4 cellular contexts compared by ENCODE assay signal in the genomic region with DNA sequence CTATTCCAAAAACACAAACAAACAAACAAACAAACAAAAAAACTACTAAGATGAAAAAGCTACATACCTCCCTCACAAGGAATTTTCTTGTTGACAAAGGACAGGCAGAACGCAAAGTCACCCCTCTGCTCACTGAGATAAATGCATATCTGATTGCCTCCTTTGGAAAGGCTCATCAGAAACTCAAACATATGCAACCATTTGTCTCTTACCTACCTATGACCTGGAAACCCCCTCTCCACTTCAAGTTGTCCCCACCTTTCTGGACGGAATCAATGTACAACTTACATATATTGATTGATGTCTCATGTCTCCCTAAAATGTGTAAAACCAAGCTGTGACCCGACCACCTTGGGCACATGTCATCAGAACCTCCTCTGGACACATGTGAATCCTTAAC.
DNase-seq lines count a peak whose midpoint lies in the region; ATAC-seq, FAIRE-seq and TF ChIP-seq lines count a peak whose summit lies in the region.
"Not testable (repeated sequence)": the region's sequence is repeated elsewhere in the genome, so short reads cannot be mapped to it uniquely, and the experiment has no call there.

No MANE protein-coding gene starts in this region.

- intact Hi-C loops in K562 (cut with micrococcal nuclease), result not testable (repeated sequence)

- not testable (repeated sequence) for H3K4me3 ChIP-seq in CD8-positive, alpha-beta memory T cell (ENCODE audit: low read length); K562
- H3K4me3 ChIP-seq in endodermal cell (ENCODE audit: low read length), result peak overlapping the region; percentile 55

- BruUV-seq in K562 (replicated peaks; lab: Mats Ljungman, UMichigan), result not testable (repeated sequence)

- CTCF ChIA-PET in CD8-positive, alpha-beta memory T cell (lab: Charles Lee); K562 (lab: Yijun Ruan, JAX; ENCODE audit: low intra/inter-chr PET ratio): not testable (repeated sequence)

- H2AFZ ChIP-seq in K562 (ENCODE audit: low read depth, low read length), result peak overlapping the region; percentile 30

- H3K9ac ChIP-seq in K562 (ENCODE audit: insufficient read depth in 1 of 2, low read depth in 2 of 2, low read length in 2 of 2), result 0 out of 4 replicates have a peak overlapping the region, but pooled peaks of 1 of the 2 experiments have one; percentile 32
- not testable (repeated sequence) for H3K9ac ChIP-seq in endodermal cell (ENCODE audit: extremely low read depth, low read length, poor library complexity, severe bottlenecking)

- DNase-seq in CD8-positive, alpha-beta memory T cell; GM12892 (ENCODE audit: insufficient read length); endodermal cell: not testable (repeated sequence)
- DNase-seq in K562 (ENCODE audit: extremely low read depth in 1 of 4, low spot score in 3 of 4), result peak in 1 of 4 experiments; percentile 41

- not testable (repeated sequence) for H3K4me3 Mint-ChIP-seq in CD8-positive, alpha-beta memory T cell; endodermal cell

- 8% methylated on average over 3 of the region's 3 CpGs for WGBS in K562 (ENCODE audit: insufficient coverage, low coverage, missing lambda C conversion rate)
- 90% methylated on average over 2 to 3 of the region's 3 CpGs for WGBS in endodermal cell (ENCODE audit: insufficient coverage in 1 of 2, insufficient read length in 1 of 2), 2 experiments

- in situ Hi-C loops in K562 (cut with MboI), result not testable (repeated sequence)

- not testable (repeated sequence) for H3K36me3 ChIP-seq in CD8-positive, alpha-beta memory T cell (ENCODE audit: insufficient read depth, low read length); K562 (ENCODE audit: control insufficient read depth, insufficient read depth, low read length); endodermal cell (ENCODE audit: control insufficient read depth, insufficient read depth, low read length)

- peak overlapping the region; percentile 28 for H3K27ac ChIP-seq in CD8-positive, alpha-beta memory T cell (ENCODE audit: low read depth, low read length)
- H3K27ac ChIP-seq in K562 (ENCODE audit: extremely low read depth, low read depth, low read length), result peak overlapping the region; percentile 50
- not testable (repeated sequence) for H3K27ac ChIP-seq in endodermal cell (ENCODE audit: low read depth, low read length)

- not testable (repeated sequence) for H3K4me1 Mint-ChIP-seq in CD8-positive, alpha-beta memory T cell; endodermal cell

- TF ChIP-seq EP300 in K562 (IDR thresholded peaks at IDR 0.05; ENCODE audit: low read length), result peak; percentile 80; the same call in 1 of the 2 replicates

- H3K36me3 Mint-ChIP-seq in CD8-positive, alpha-beta memory T cell; endodermal cell (ENCODE audit: low read depth): not testable (repeated sequence)

- not testable (repeated sequence) for H3K79me2 ChIP-seq in K562 (ENCODE audit: control insufficient read depth, insufficient read depth, low read length)

- not testable (repeated sequence) for H4K20me1 ChIP-seq in K562 (replicated peaks; ENCODE audit: control insufficient read depth, insufficient read depth, low read length)

- H3K27me3 ChIP-seq in CD8-positive, alpha-beta memory T cell (ENCODE audit: insufficient read depth, low read length, poor library complexity, severe bottlenecking); K562 (ENCODE audit: control insufficient read depth in 2 of 2, insufficient read depth in 2 of 2, low read length in 2 of 2); endodermal cell (ENCODE audit: control insufficient read depth, insufficient read depth, low read length, poor library complexity, severe bottlenecking): not testable (repeated sequence)

- H3K27me3 Mint-ChIP-seq in CD8-positive, alpha-beta memory T cell; endodermal cell (ENCODE audit: insufficient read depth): not testable (repeated sequence)

- not testable (repeated sequence) for H3K9me1 ChIP-seq in K562 (ENCODE audit: control insufficient read depth, insufficient read depth, low read length)

- H3K4me2 ChIP-seq in K562 (ENCODE audit: insufficient read depth, low read length), result peak overlapping the region; percentile 17

- H3K9me3 ChIP-seq in CD8-positive, alpha-beta memory T cell (ENCODE audit: low read length); K562 (replicated peaks; ENCODE audit: control insufficient read depth, insufficient read depth, low read depth, low read length): not testable (repeated sequence)
- H3K9me3 ChIP-seq in endodermal cell (ENCODE audit: control insufficient read depth, low read length), result peaks cover 78% of the 10 kb centered on the region

- POLR2A ChIA-PET in CD8-positive, alpha-beta memory T cell (lab: Charles Lee), result not testable (repeated sequence)
- POLR2A ChIA-PET in K562 (lab: Yijun Ruan, JAX), result interaction anchor here (0.8 kb wide), 1 partner anchor 10 kb away, joined by 3 read pairs; no protein-coding TSS in a partner anchor

- peak; percentile 38 for FAIRE-seq in GM12892 (lab: Jason Lieb, UNC)
- not testable (repeated sequence) for FAIRE-seq in K562 (lab: Jason Lieb, UNC)

- not testable (repeated sequence) for H3K27ac Mint-ChIP-seq in CD8-positive, alpha-beta memory T cell; endodermal cell

- ATAC-seq in K562, result peak; percentile 76

- TF ChIP-seq CTCF in K562 (IDR thresholded peaks at IDR 0.05 in 2 of 3, conservative IDR thresholded peaks at IDR 0.05 in 1 of 3; ENCODE audit: insufficient read depth in 2 of 3, low read depth in 1 of 3, low read length in 3 of 3); endodermal cell (conservative IDR thresholded peaks at IDR 0.05): not testable (repeated sequence)

- not testable (repeated sequence) for TF ChIP-seq POLR2A in GM12892 (IDR thresholded peaks at IDR 0.05; ENCODE audit: low read depth, low read length); K562 (conservative IDR thresholded peaks at IDR 0.05)

- H3K9me3 Mint-ChIP-seq in CD8-positive, alpha-beta memory T cell, result peaks cover 2 to 13% (median 5%) of the 10 kb centered on the region in 5 donors
- H3K9me3 Mint-ChIP-seq in endodermal cell, result peaks cover 42% of the 10 kb centered on the region

- not testable (repeated sequence) for TF ChIP-seq RAD21 in K562 (CRISPR knock-in tag; conservative IDR thresholded peaks at IDR 0.05 in 1 of 2, IDR thresholded peaks at IDR 0.05 in 1 of 2)

- H3K4me1 ChIP-seq in CD8-positive, alpha-beta memory T cell (ENCODE audit: insufficient read depth, low read length); K562 (replicated peaks in 1 of 2; ENCODE audit: control insufficient read depth in 2 of 2, insufficient read depth in 2 of 2, low read length in 2 of 2); endodermal cell (ENCODE audit: control insufficient read depth, insufficient read depth, low read length): not testable (repeated sequence)

TF ChIP-seq in K562, 482 proteins besides CTCF, POLR2A, EP300 and RAD21 (continues in another document):
- TF ChIP-seq TEAD1 (CRISPR knock-in tag; IDR thresholded peaks at IDR 0.05) (peak in 1 of 2 experiments; percentile 67; a peak in 1 of 4 replicates), MLLT1 (IDR thresholded peaks at IDR 0.05) (0 out of 4 replicates have a peak, but pooled peaks of 1 of the 2 experiments have one; percentile 19), CBFA2T2 (conservative IDR thresholded peaks at IDR 0.05) (peak; percentile 64; the same call in 1 of the 2 replicates), MAFG (tag; conservative IDR thresholded peaks at IDR 0.05) (peak; percentile 68), TEAD4 (IDR thresholded peaks at IDR 0.05; ENCODE audit: low read length) (peak; percentile 79), FOXK2 (conservative IDR thresholded peaks at IDR 0.05 in 1 of 2, IDR thresholded peaks at IDR 0.05 in 1 of 2; ENCODE audit: low read depth in 2 of 2) (peak; percentile 91)
- TF ChIP-seq TEAD4 (CRISPR knock-in tag; IDR thresholded peaks at IDR 0.05; ENCODE audit: borderline replicate concordance), result not testable (repeated sequence)
- TF ChIP-seq, protein P1, sequence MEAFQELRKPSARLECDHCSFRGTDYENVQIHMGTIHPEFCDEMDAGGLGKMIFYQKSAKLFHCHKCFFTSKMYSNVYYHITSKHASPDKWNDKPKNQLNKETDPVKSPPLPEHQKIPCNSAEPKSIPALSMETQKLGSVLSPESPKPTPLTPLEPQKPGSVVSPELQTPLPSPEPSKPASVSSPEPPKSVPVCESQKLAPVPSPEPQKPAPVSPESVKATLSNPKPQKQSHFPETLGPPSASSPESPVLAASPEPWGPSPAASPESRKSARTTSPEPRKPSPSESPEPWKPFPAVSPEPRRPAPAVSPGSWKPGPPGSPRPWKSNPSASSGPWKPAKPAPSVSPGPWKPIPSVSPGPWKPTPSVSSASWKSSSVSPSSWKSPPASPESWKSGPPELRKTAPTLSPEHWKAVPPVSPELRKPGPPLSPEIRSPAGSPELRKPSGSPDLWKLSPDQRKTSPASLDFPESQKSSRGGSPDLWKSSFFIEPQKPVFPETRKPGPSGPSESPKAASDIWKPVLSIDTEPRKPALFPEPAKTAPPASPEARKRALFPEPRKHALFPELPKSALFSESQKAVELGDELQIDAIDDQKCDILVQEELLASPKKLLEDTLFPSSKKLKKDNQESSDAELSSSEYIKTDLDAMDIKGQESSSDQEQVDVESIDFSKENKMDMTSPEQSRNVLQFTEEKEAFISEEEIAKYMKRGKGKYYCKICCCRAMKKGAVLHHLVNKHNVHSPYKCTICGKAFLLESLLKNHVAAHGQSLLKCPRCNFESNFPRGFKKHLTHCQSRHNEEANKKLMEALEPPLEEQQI (IDR thresholded peaks at IDR 0.05), result peak; percentile 68
